ENCODE assay signal across 8 cellular contexts in the genomic region with DNA sequence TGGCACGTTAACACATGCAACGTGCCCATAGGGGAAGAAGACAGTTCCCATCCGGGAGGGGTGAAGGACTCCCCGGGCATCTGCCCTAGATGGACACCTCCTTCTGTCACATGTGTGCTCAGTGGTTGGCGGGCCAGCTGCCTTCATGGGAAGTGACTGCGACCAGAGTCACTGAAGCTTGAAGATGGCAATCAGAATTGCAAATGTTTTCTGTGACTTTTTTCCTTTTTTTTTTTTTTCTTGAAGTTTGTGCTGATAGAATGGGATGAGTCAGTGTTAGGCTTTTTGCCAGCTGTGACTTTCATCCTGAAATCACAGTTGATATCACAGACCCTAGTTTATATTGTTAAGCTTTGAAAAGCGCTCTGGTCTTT.
DNase-seq lines count a peak whose midpoint lies in the region; ATAC-seq and TF ChIP-seq lines count a peak whose summit lies in the region.

No MANE protein-coding gene starts in this region.

- no peak for TF ChIP-seq CTCF in astrocyte of the cerebellum (IDR thresholded peaks at IDR 0.05; ENCODE audit: low read depth, low read length, missing control alignments)

- H3K36me3 Mint-ChIP-seq in activated CD8-positive, alpha-beta T cell treated with anti-CD3 and anti-CD28 coated beads, Interleukin-2, amount 10 ng/mL, durations not matched to agents 7 days and 5 days (ENCODE audit: low read depth) = peaks cover 34% of the 10 kb centered on the region

- POLR2A ChIA-PET in activated CD8-positive, alpha-beta T cell treated with anti-CD3 and anti-CD28 coated beads, Interleukin-2, amount 10 ng/mL, durations not matched to agents 7 days and 5 days (lab: Charles Lee) = no interaction called here

- DNase-seq in astrocyte of the cerebellum (ENCODE audit: low read depth) (peak; percentile 29), non-pigmented ciliary epithelial cell (ENCODE audit: low read depth) (peak; percentile 34), NCI-H82 treated with DMSO at 0.1 percent for 48 hours (lab: John Stamatoyannopoulos, UW; ENCODE audit: unreplicated experiment) (no peak), HuH-7.5 (ENCODE audit: low spot score) (no peak)
- DNase-seq in activated CD4-positive, alpha-beta T cell treated with anti-CD3 and anti-CD28 coated beads, Interleukin-2, amount 50 U/mL, for 1 hour = no peak
- no peak for DNase-seq in activated CD8-positive, alpha-beta T cell treated with anti-CD3 and anti-CD28 coated beads, Interleukin-2, amount 10 ng/mL, durations not matched to agents 7 days and 5 days

- in situ Hi-C loops in astrocyte of the cerebellum (cut with HindIII; ENCODE audit: low sequenced_read_pairs) = no loop called here

- H3K4me3 ChIP-seq in astrocyte of the cerebellum (ENCODE audit: low read depth, low read length) = no peak overlapping the region

- no peaks in the 10 kb centered on the region for H3K9me3 Mint-ChIP-seq in activated CD8-positive, alpha-beta T cell treated with anti-CD3 and anti-CD28 coated beads, Interleukin-2, amount 10 ng/mL, durations not matched to agents 7 days and 5 days (ENCODE audit: insufficient read depth)

- CTCF ChIA-PET in activated CD8-positive, alpha-beta T cell treated with anti-CD3 and anti-CD28 coated beads, Interleukin-2, amount 10 ng/mL, durations not matched to agents 7 days and 5 days (lab: Charles Lee) = no interaction called here

- no peak overlapping the region for H3K27ac Mint-ChIP-seq in activated CD8-positive, alpha-beta T cell treated with anti-CD3 and anti-CD28 coated beads, Interleukin-2, amount 10 ng/mL, durations not matched to agents 7 days and 5 days

- ATAC-seq in GM18505 (IDR thresholded peaks at IDR 0.05; ENCODE audit: unreplicated experiment) (peak; percentile 73), HG02763 (IDR thresholded peaks at IDR 0.05; ENCODE audit: unreplicated experiment) (peak; percentile 82)
- ATAC-seq in activated CD8-positive, alpha-beta T cell treated with anti-CD3 and anti-CD28 coated beads, Interleukin-2, amount 10 ng/mL, durations not matched to agents 7 days and 5 days = no peak

- H3K4me1 Mint-ChIP-seq in activated CD8-positive, alpha-beta T cell treated with anti-CD3 and anti-CD28 coated beads, Interleukin-2, amount 10 ng/mL, durations not matched to agents 7 days and 5 days (ENCODE audit: low read depth) = no peaks in the 10 kb centered on the region

- no peak overlapping the region for H3K4me3 Mint-ChIP-seq in activated CD8-positive, alpha-beta T cell treated with anti-CD3 and anti-CD28 coated beads, Interleukin-2, amount 10 ng/mL, durations not matched to agents 7 days and 5 days

- no peak for TF ChIP-seq POLR2A in GM18505 (IDR thresholded peaks at IDR 0.05; ENCODE audit: borderline replicate concordance, extremely low read depth, insufficient read depth, insufficient read length)

- H3K27me3 Mint-ChIP-seq in activated CD8-positive, alpha-beta T cell treated with anti-CD3 and anti-CD28 coated beads, Interleukin-2, amount 10 ng/mL, durations not matched to agents 7 days and 5 days (ENCODE audit: low read depth) = no peaks in the 10 kb centered on the region

Comparison
In these comparisons a context has a peak if more than half of its experiments do, and no peak if none do; other contexts are left out.
1. DNase-seq: peak in astrocyte of the cerebellum (single experiment) and non-pigmented ciliary epithelial cell (single experiment); none in activated CD4-positive, alpha-beta T cell treated with anti-CD3 and anti-CD28 coated beads, Interleukin-2, amount 50 U/mL, for 1 hour (single experiment), NCI-H82 treated with DMSO at 0.1 percent for 48 hours (single experiment), activated CD8-positive, alpha-beta T cell treated with anti-CD3 and anti-CD28 coated beads, Interleukin-2, amount 10 ng/mL, durations not matched to agents 7 days and 5 days (single experiment) and HuH-7.5 (single experiment).